Comparison of ENCODE assay signal across 1 cellular context in the genomic region with DNA sequence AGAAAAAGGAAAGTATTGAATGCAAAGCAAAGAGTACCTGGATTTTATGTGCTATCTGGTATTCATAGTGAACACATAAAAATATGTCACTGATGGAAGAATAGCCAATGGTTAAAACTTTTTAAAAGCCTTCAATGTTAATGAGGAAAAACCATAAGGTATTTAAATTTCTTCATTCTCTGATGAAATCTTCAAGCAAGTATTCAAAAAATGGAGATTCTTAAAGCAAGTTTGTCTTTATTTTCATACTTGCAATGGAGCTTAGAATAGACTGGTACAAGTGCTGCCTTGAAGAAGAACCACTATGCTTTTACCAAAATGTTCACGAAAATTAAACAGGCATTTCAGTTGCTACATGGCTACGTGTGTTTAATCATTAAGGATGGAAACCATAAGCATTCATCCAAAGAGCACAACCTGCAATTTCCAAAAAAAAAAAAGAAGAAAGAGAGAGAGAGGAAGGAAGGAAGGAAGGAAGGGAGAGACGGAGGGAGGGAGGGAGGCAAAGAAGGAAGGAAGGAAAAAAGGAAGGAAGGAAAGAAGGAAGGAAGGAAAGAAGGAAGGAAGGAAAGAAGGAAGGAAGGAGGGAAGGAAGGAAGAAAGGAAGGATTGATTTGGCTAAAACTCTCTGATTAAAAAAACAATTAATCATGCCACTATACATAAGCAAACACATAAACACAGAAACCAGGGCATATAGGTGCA.
TF ChIP-seq lines count a peak whose summit lies in the region.

No MANE protein-coding gene starts in this region.

TF ChIP-seq in IMR-90, 13 proteins besides CTCF, POLR2A, EP300 and RAD21:
- TF ChIP-seq MAZ (IDR thresholded peaks at IDR 0.05; ENCODE audit: borderline replicate concordance, low read depth, low read length) (no peak), CHD1 (IDR thresholded peaks at IDR 0.05; ENCODE audit: low read depth, low read length) (no peak), SMC3 (IDR thresholded peaks at IDR 0.05; ENCODE audit: low read depth, low read length) (no peak), FOS (IDR thresholded peaks at IDR 0.05; ENCODE audit: low read depth, low read length) (no peak), BHLHE40 (IDR thresholded peaks at IDR 0.05; ENCODE audit: low read depth, low read length) (no peak), RFX5 (IDR thresholded peaks at IDR 0.05; ENCODE audit: low read depth, low read length) (no peak), RCOR1 (IDR thresholded peaks at IDR 0.05; ENCODE audit: insufficient replicate concordance, low read length) (no peak), NFE2L2 (IDR thresholded peaks at IDR 0.05; ENCODE audit: low read depth, low read length) (no peak), MXI1 (IDR thresholded peaks at IDR 0.05; ENCODE audit: borderline replicate concordance, low read depth, low read length) (no peak), MAFK (IDR thresholded peaks at IDR 0.05; ENCODE audit: low read depth, low read length) (no peak), CEBPB (IDR thresholded peaks at IDR 0.05; ENCODE audit: low read depth, low read length) (no peak)
- TF ChIP-seq, protein P1, sequence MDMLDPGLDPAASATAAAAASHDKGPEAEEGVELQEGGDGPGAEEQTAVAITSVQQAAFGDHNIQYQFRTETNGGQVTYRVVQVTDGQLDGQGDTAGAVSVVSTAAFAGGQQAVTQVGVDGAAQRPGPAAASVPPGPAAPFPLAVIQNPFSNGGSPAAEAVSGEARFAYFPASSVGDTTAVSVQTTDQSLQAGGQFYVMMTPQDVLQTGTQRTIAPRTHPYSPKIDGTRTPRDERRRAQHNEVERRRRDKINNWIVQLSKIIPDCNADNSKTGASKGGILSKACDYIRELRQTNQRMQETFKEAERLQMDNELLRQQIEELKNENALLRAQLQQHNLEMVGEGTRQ (IDR thresholded peaks at IDR 0.05; ENCODE audit: low read depth, low read length): no peak
- TF ChIP-seq, protein P2, sequence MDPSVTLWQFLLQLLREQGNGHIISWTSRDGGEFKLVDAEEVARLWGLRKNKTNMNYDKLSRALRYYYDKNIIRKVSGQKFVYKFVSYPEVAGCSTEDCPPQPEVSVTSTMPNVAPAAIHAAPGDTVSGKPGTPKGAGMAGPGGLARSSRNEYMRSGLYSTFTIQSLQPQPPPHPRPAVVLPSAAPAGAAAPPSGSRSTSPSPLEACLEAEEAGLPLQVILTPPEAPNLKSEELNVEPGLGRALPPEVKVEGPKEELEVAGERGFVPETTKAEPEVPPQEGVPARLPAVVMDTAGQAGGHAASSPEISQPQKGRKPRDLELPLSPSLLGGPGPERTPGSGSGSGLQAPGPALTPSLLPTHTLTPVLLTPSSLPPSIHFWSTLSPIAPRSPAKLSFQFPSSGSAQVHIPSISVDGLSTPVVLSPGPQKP (IDR thresholded peaks at IDR 0.05; ENCODE audit: borderline replicate concordance, low read depth, low read length): no peak
